7 cellular contexts compared by ENCODE assay signal in genomic region chr11:36288442-36289225, GRCh38. TPM values are rescaled to one million over a fixed set of nuclear protein-coding genes. Genes with fewer than 3 reads are reported as not detected.
DNase-seq lines count a peak whose midpoint lies in the region; ATAC-seq and TF ChIP-seq lines count a peak whose summit lies in the region.

No MANE protein-coding gene starts in this region.

- H3K79me2 ChIP-seq in GM23248 (ENCODE audit: insufficient read depth), result peaks cover 47% of the 10 kb centered on the region

- TF ChIP-seq CTCF in endothelial cell (IDR thresholded peaks at IDR 0.05; ENCODE audit: unreplicated experiment), result no peak

- H3K4me3 ChIP-seq in GM23248 (peak overlapping the region; percentile 100), neuronal stem cell (ENCODE audit: low read length in 2 of 2) (peak overlapping the region; percentile 68 to 85)

- H3K4me1 ChIP-seq in GM23248 (ENCODE audit: insufficient read depth) (peaks cover 7% of the 10 kb centered on the region; the same call in 1 of the 2 replicates), neuronal stem cell (ENCODE audit: control insufficient read depth in 2 of 2, insufficient read depth in 1 of 2, low read depth in 1 of 2, low read length in 2 of 2) (peaks cover 2 to 3% of the 10 kb centered on the region in 2 donors)

- ATAC-seq in HG03159 (IDR thresholded peaks at IDR 0.05; ENCODE audit: unreplicated experiment), result no peak

- no peak overlapping the region for H2BK5ac ChIP-seq in neuronal stem cell (ENCODE audit: low read length)

- no peak overlapping the region for H3K18ac ChIP-seq in neuronal stem cell (ENCODE audit: low read length)

- no peak overlapping the region for H2BK12ac ChIP-seq in neuronal stem cell (ENCODE audit: low read length)

- H3K14ac ChIP-seq in neuronal stem cell (ENCODE audit: low read length), result no peak overlapping the region

- peaks cover 21% of the 10 kb centered on the region for H3K4me1 Mint-ChIP-seq in endothelial cell (ENCODE audit: unreplicated experiment)

- H3K36me3 ChIP-seq in GM23248 (ENCODE audit: low read depth) (no peaks in the 10 kb centered on the region), neuronal stem cell (replicated peaks in 1 of 2; ENCODE audit: control insufficient read depth in 2 of 2, insufficient read depth in 2 of 2, low read length in 2 of 2) (no peaks in the 10 kb centered on the region)

- no peaks in the 10 kb centered on the region for H3K27me3 ChIP-seq in GM23248 (replicated peaks; ENCODE audit: insufficient read depth)
- no peaks in the 10 kb centered on the region for H3K27me3 ChIP-seq in neuronal stem cell (ENCODE audit: control insufficient read depth in 3 of 3, insufficient read depth in 3 of 3, low read depth in 1 of 3, low read length in 3 of 3)

- peak overlapping the region; percentile 33 for H3K27ac ChIP-seq in GM23248
- H3K27ac ChIP-seq in neuronal stem cell (replicated peaks; ENCODE audit: low read length), result no peak overlapping the region

- H3K27ac Mint-ChIP-seq in endothelial cell (ENCODE audit: unreplicated experiment), result peak overlapping the region; percentile 85

- peak overlapping the region; percentile 100 for H2AFZ ChIP-seq in GM23248
- peak overlapping the region; percentile 90 for H2AFZ ChIP-seq in neuronal stem cell (ENCODE audit: low read length)

- H3K9me2 ChIP-seq in GM23248 (ENCODE audit: insufficient read depth), result no peaks in the 10 kb centered on the region

- H3K4ac ChIP-seq in neuronal stem cell (ENCODE audit: low read length), result no peak overlapping the region

- no peak overlapping the region for H3K23ac ChIP-seq in neuronal stem cell (ENCODE audit: low read depth, low read length, poor library complexity)

- H3F3A ChIP-seq in GM23248 (ENCODE audit: insufficient read depth), result no peaks in the 10 kb centered on the region

- H2BK120ac ChIP-seq in neuronal stem cell (ENCODE audit: low read depth, low read length), result no peak overlapping the region

- no peaks in the 10 kb centered on the region for H3K36me3 Mint-ChIP-seq in endothelial cell (ENCODE audit: low read depth, unreplicated experiment)

- no peaks in the 10 kb centered on the region for H3K9me3 Mint-ChIP-seq in endothelial cell (ENCODE audit: unreplicated experiment)

- H3K9ac ChIP-seq in GM23248 (peak overlapping the region; percentile 91), neuronal stem cell (ENCODE audit: low read depth, low read length, poor library complexity) (no peak overlapping the region)

- H4K20me1 ChIP-seq in GM23248 (ENCODE audit: insufficient read depth), result no peaks in the 10 kb centered on the region; the same call in 1 of the 2 replicates

- H4K8ac ChIP-seq in neuronal stem cell (ENCODE audit: low read depth, low read length), result no peak overlapping the region

- DNase-seq in GM23248 (peak; percentile 45), OCI-M1 (lab: John Stamatoyannopoulos, UW) (peak; percentile 56), endothelial cell (ENCODE audit: low spot score) (no peak), neuronal stem cell (ENCODE audit: low spot score) (no peak), foreskin melanocyte (no peak)
- no peak for DNase-seq in activated CD8-positive, alpha-beta memory T cell treated with anti-CD3 and anti-CD28 coated beads, Interleukin-2, amount 50 U/mL, for 48 hours

- no peak overlapping the region for H2BK15ac ChIP-seq in neuronal stem cell (ENCODE audit: low read length)

- 38% methylated on average over 31 of the region's 31 CpGs for WGBS in GM23248 (ENCODE audit: low coverage in 1 of 2, low lambda C conversion rate in 2 of 2, missing lambda C conversion rate in 2 of 2), 2 experiments
- no CpG with 5 or more reads among the region's 31 CpGs for WGBS in neuronal stem cell (ENCODE audit: extremely low coverage in 2 of 2, insufficient read length in 2 of 2, insufficient replicate concordance in 1 of 2), 2 donors

- peaks cover 7% of the 10 kb centered on the region for H3K27me3 Mint-ChIP-seq in endothelial cell (ENCODE audit: unreplicated experiment)

- peak overlapping the region; percentile 85 for H3K4me2 ChIP-seq in GM23248 (ENCODE audit: unreplicated experiment)
- peak overlapping the region; percentile 75 for H3K4me2 ChIP-seq in neuronal stem cell (ENCODE audit: insufficient read depth, low read length, poor library complexity, severe bottlenecking)

- H3K79me1 ChIP-seq in neuronal stem cell (ENCODE audit: low read depth, low read length), result no peaks in the 10 kb centered on the region

- H3K4me3 Mint-ChIP-seq in endothelial cell (ENCODE audit: unreplicated experiment), result peak overlapping the region; percentile 99

- no peaks in the 10 kb centered on the region for H3K9me3 ChIP-seq in GM23248 (ENCODE audit: low read depth)
- no peaks in the 10 kb centered on the region for H3K9me3 ChIP-seq in neuronal stem cell (replicated peaks in 1 of 2; ENCODE audit: control insufficient read depth in 2 of 2, insufficient read depth in 1 of 2, low read depth in 1 of 2, low read length in 2 of 2)

- in situ Hi-C loops in GM23248 (cut with MboI), result no loop called here

- no peak overlapping the region for H2AK5ac ChIP-seq in neuronal stem cell (ENCODE audit: low read depth, low read length)

- no peak overlapping the region for H4K91ac ChIP-seq in neuronal stem cell (ENCODE audit: low read depth, low read length, poor library complexity)

RNA-seq across cellular contexts. Expression of gene COMMD9, which starts 0.6 kb away (rescaled TPM):
- total RNA-seq in GM23248 (2014; rRNA removed; shearing (Covaris generic)), result 42.2 and 44.0 TPM in 2 replicates
- polyA plus RNA-seq in GM23248 (2016; fragmentation: Nextera tagmentation; extraction: Ambion mirVana), result 85.3 and 92.7 TPM in 2 replicates
- 66.1 TPM for total RNA-seq in endothelial cell (ENCODE audit: unreplicated experiment)
- 22.2 TPM for polyA plus RNA-seq in neuronal stem cell (2013, experiment 1 of 2)
- 22.7 TPM for polyA plus RNA-seq in neuronal stem cell (2013, experiment 2 of 2)

RNA-seq across cellular contexts. Expression of gene PRR5L, which starts 7.5 kb away (rescaled TPM):
- 26.7 and 29.8 TPM in 2 replicates for total RNA-seq in GM23248 (2014; rRNA removed; shearing (Covaris generic))
- 6.9 and 9.0 TPM in 2 replicates for polyA plus RNA-seq in GM23248 (2016; fragmentation: Nextera tagmentation; extraction: Ambion mirVana)
- total RNA-seq in endothelial cell (ENCODE audit: unreplicated experiment), result 122 TPM
- 10.3 TPM for polyA plus RNA-seq in neuronal stem cell (2013, experiment 1 of 2)
- 9.7 TPM for polyA plus RNA-seq in neuronal stem cell (2013, experiment 2 of 2)

Comparison
In these comparisons a context has a peak if more than half of its experiments do, and no peak if none do; other contexts are left out.
1. DNase-seq: peak in GM23248 (single experiment) and OCI-M1 (single experiment); none in endothelial cell (single experiment), neuronal stem cell (single experiment), foreskin melanocyte (single experiment) and activated CD8-positive, alpha-beta memory T cell treated with anti-CD3 and anti-CD28 coated beads, Interleukin-2, amount 50 U/mL, for 48 hours (single experiment).